8 cellular contexts compared by ENCODE assay signal in genomic region chr15:74460903-74461846, GRCh38. TPM values are rescaled to one million over a fixed set of nuclear protein-coding genes. Genes with fewer than 3 reads are reported as not detected.
DNase-seq lines count a peak whose midpoint lies in the region; ATAC-seq and TF ChIP-seq lines count a peak whose summit lies in the region.

TSS of gene UBL7 (minus strand) at chr15:74461160. CDS start at chr15:74458867, 2,293 bp downstream.

- H3K27ac ChIP-seq in C4-2B, result peak within 1 kb of the TSS; percentile 89

- peak; percentile 46 for TF ChIP-seq CTCF in C4-2B (conservative IDR thresholded peaks at IDR 0.05)

- peak; percentile 79 for ATAC-seq in GM19328 (IDR thresholded peaks at IDR 0.05; ENCODE audit: unreplicated experiment)
- ATAC-seq in HG03520 (IDR thresholded peaks at IDR 0.05; ENCODE audit: unreplicated experiment), result peak; percentile 84
- peak; percentile 99 for ATAC-seq in left lobe of liver

- peak; percentile 95 for DNase-seq in NCI-H748 (lab: John Stamatoyannopoulos, UW; ENCODE audit: unreplicated experiment)
- peak; percentile 96 for DNase-seq in activated CD4-positive, alpha-beta T cell treated with anti-CD3 and anti-CD28 coated beads, Interleukin-2, amount 50 U/mL, for 1 hour
- peak; percentile 97 for DNase-seq in dedifferentiated amniotic fluid mesenchymal stem cell (ENCODE audit: extremely low spot score)
- peak; percentile 99 for DNase-seq in left lobe of liver (ENCODE audit: low spot score)
- peak; percentile 93 for DNase-seq in stimulated activated CD4-positive, alpha-beta T cell treated with anti-CD3 and anti-CD28 coated beads, Interleukin-2, amount 100 ng/mL, for 4 hours (ENCODE audit: low read depth)

RNA-seq across cellular contexts. Expression of gene UBL7, which starts in this region (rescaled TPM):
- total RNA-seq in left lobe of liver, result 15.4 TPM

Comparison
In these comparisons a context has a peak if more than half of its experiments do, and no peak if none do; other contexts are left out.
1. Peak in every context shown above with its lines: DNase-seq, ATAC-seq and H3K27ac ChIP-seq.